8 cellular contexts compared by ENCODE assay signal in the genomic region with DNA sequence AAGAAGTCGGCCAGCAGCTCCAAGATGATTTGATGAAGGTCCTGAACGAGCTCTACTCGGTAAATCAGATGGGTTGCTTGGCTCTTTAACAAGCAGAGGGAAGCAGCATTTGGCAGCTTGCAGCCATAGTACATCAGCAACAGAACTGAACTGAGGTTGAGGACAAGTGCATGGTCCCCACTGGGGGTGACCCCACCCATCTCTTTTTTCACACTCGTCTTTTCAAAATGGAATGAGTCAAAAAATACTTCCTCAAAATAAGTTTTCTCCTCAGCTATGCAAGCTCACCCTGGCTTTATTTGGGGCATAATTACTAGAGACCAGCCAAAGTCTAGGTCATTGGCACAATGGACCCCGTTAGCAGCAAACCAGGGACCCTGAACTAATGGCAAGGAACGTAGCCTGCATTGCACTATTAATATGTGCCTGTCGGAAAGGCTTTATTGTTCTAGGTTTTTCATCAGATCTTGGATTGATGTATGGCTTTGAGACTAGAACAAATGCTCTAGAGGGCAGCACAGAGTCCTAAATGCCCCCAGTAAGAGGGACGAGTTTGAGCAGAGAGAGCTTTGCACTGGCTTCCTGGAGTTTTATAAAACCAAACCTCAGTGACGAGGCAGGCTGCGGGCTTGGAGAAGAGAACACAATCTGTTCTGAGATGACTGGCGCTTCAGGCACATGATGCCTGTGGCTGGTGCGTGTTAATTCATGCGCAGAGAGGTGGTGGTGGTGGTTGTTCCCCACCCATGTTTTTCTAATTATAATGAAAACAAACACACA.
A peak's percentile ranks its signal among the peaks of the same experiment; 100 is the strongest.
DNase-seq lines count a peak whose midpoint lies in the region; ATAC-seq and TF ChIP-seq lines count a peak whose summit lies in the region.
"Not testable (repeated sequence)": the region's sequence is repeated elsewhere in the genome, so short reads cannot be mapped to it uniquely, and the experiment has no call there.

No MANE protein-coding gene starts in this region.

- intact Hi-C loops in activated B cell treated with CpG ODN at 0.5 μM for 24 hours (cut with micrococcal nuclease); activated naive CD4-positive, alpha-beta T cell treated with anti-CD3 and anti-CD28 coated beads for 36 hours (cut with micrococcal nuclease); sciatic nerve (cut with DNase I): not testable (repeated sequence)

- not testable (repeated sequence) for H3K9me3 Mint-ChIP-seq in activated B cell treated with CpG ODN at 0.5 μM for 24 hours; activated naive CD4-positive, alpha-beta T cell treated with anti-CD3 and anti-CD28 coated beads for 36 hours

- not testable (repeated sequence) for H3K4me3 Mint-ChIP-seq in activated B cell treated with CpG ODN at 0.5 μM for 24 hours; activated naive CD4-positive, alpha-beta T cell treated with anti-CD3 and anti-CD28 coated beads for 36 hours

- H3K27me3 ChIP-seq in BJ (ENCODE audit: control insufficient read depth, insufficient read depth, low read length): not testable (repeated sequence)

- H3K4me3 ChIP-seq in BJ (ENCODE audit: low read depth, low read length); Jurkat, Clone E6-1 (ENCODE audit: low read length): not testable (repeated sequence)

- not testable (repeated sequence) for H3K4me1 Mint-ChIP-seq in activated B cell treated with CpG ODN at 0.5 μM for 24 hours; activated naive CD4-positive, alpha-beta T cell treated with anti-CD3 and anti-CD28 coated beads for 36 hours (ENCODE audit: low read depth)

- not testable (repeated sequence) for H3K27ac Mint-ChIP-seq in activated B cell treated with CpG ODN at 0.5 μM for 24 hours; activated naive CD4-positive, alpha-beta T cell treated with anti-CD3 and anti-CD28 coated beads for 36 hours

- POLR2A ChIA-PET in BJ (lab: Charles Lee); activated B cell treated with CpG ODN at 0.5 μM for 24 hours (lab: Charles Lee): not testable (repeated sequence)

- not testable (repeated sequence) for H3K27me3 Mint-ChIP-seq in activated B cell treated with CpG ODN at 0.5 μM for 24 hours; activated naive CD4-positive, alpha-beta T cell treated with anti-CD3 and anti-CD28 coated beads for 36 hours (ENCODE audit: low read depth)

- ATAC-seq in GM21367 (IDR thresholded peaks at IDR 0.05; ENCODE audit: unreplicated experiment): peak; percentile 68
- ATAC-seq in activated B cell treated with CpG ODN at 0.5 μM for 24 hours (ENCODE audit: low read depth): peak; percentile 79
- peak; percentile 63 for ATAC-seq in esophagus mucosa
- peak; percentile 43 for ATAC-seq in sciatic nerve

- not testable (repeated sequence) for H3K36me3 Mint-ChIP-seq in activated B cell treated with CpG ODN at 0.5 μM for 24 hours (ENCODE audit: low read depth); activated naive CD4-positive, alpha-beta T cell treated with anti-CD3 and anti-CD28 coated beads for 36 hours (ENCODE audit: low read depth)

- not testable (repeated sequence) for H3K36me3 ChIP-seq in BJ (ENCODE audit: control insufficient read depth, insufficient read depth, low read length)

- not testable (repeated sequence) for DNase-seq in BJ (ENCODE audit: low read depth); sciatic nerve (ENCODE audit: low spot score)
- DNase-seq in Jurkat, Clone E6-1 (ENCODE audit: low read depth, low spot score): peak; percentile 20
- peak; percentile 15 for DNase-seq in activated B cell treated with CpG ODN at 0.5 μM for 24 hours
- peak; percentile 3 for DNase-seq in activated naive CD4-positive, alpha-beta T cell treated with anti-CD3 and anti-CD28 coated beads for 36 hours
- DNase-seq in islet precursor cell: peak; percentile 43

- CTCF ChIA-PET in BJ (lab: Yijun Ruan, JAX); activated B cell treated with CpG ODN at 0.5 μM for 24 hours (lab: Charles Lee); activated naive CD4-positive, alpha-beta T cell treated with anti-CD3 and anti-CD28 coated beads for 36 hours (lab: Charles Lee): not testable (repeated sequence)

- TF ChIP-seq CTCF in BJ (IDR thresholded peaks at IDR 0.05; ENCODE audit: insufficient read depth, low read depth, low read length): 0 out of 2 replicates have a peak, but pooled peaks have one; percentile 10
- TF ChIP-seq CTCF in activated B cell treated with CpG ODN at 0.5 μM for 24 hours (IDR thresholded peaks at IDR 0.05): not testable (repeated sequence)
